ENCODE assay signal across 8 cellular contexts in the genomic region with DNA sequence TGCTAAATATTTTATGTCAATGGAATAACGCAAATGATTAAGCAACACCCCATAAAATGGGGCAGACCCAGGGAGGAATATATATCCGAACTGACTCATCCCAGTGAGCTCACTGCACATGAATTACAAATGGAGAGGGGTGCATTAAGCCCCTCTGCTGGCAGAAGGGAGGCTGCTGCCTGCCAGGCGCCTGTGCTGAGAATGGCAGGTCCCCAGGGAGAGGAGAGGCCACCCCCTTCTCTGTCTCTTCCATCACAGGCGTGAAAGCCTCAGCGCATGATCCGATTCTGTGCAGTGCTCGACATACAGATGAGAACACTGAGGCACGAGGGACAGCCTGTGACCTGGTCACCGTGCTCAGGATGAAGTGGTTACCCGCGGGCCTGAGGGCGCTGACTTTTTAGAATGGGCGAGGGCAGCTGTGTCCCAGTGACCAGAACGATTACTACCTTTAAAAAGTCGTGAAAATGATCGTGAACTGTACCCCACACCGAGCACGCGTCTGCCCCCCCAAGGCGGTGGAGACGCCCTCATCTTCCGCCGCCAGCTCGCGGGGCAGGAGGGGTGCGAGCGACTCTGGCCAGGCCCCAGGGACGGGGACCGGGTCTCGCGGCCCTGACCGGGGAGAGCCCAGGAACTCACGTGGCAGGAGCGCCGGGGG.
DNase-seq lines count a peak whose midpoint lies in the region; ATAC-seq and TF ChIP-seq lines count a peak whose summit lies in the region.
"Not testable (repeated sequence)": the region's sequence is repeated elsewhere in the genome, so short reads cannot be mapped to it uniquely, and the experiment has no call there.

No MANE protein-coding gene starts in this region.

- peak overlapping the region; percentile 85 for H3K4me3 ChIP-seq in MG63
- H3K4me3 ChIP-seq in left lung = peak overlapping the region; percentile 56 to 79
- peak overlapping the region; percentile 81 to 83 for H3K4me3 ChIP-seq in uterus

- H3K36me3 ChIP-seq in MG63, uterus: not testable (repeated sequence)
- peaks cover 0 to 14% of the 10 kb centered on the region in 2 donors for H3K36me3 ChIP-seq in left lung

- not testable (repeated sequence) for H3K27me3 ChIP-seq in MG63, left lung, uterus

- peak overlapping the region; percentile 85 to 98 for H3K27ac Mint-ChIP-seq in activated naive CD4-positive, alpha-beta T cell treated with anti-CD3 and anti-CD28 coated beads, Interleukin-2, amount 50 U/mL, for 72 hours

- peak overlapping the region; percentile 76 for H3K27ac ChIP-seq in epithelial cell of prostate
- peak overlapping the region; percentile 53 to 89 for H3K27ac ChIP-seq in left lung
- peak overlapping the region; percentile 72 to 97 for H3K27ac ChIP-seq in uterus

- H3K9me3 ChIP-seq in MG63, left lung, uterus: not testable (repeated sequence)

- H3K36me3 Mint-ChIP-seq in activated naive CD4-positive, alpha-beta T cell treated with anti-CD3 and anti-CD28 coated beads, Interleukin-2, amount 50 U/mL, for 72 hours = not testable (repeated sequence)

- not testable (repeated sequence) for ATAC-seq in activated naive CD4-positive, alpha-beta T cell treated with anti-CD3 and anti-CD28 coated beads, Interleukin-2, amount 50 U/mL, for 72 hours; left lung

- not testable (repeated sequence) for TF ChIP-seq CTCF in left lung (IDR thresholded peaks at IDR 0.05); uterus (IDR thresholded peaks at IDR 0.05)

- H3K9me3 Mint-ChIP-seq in activated naive CD4-positive, alpha-beta T cell treated with anti-CD3 and anti-CD28 coated beads, Interleukin-2, amount 50 U/mL, for 72 hours = not testable (repeated sequence)

- H3K4me1 ChIP-seq in left lung = peaks cover 4 to 20% of the 10 kb centered on the region in 2 donors
- H3K4me1 ChIP-seq in uterus = not testable (repeated sequence)

- intact Hi-C loops in left lung (cut with DNase I); uterus (cut with DNase I; ENCODE audit: low total_unique reads): not testable (repeated sequence)

- TF ChIP-seq POLR2A in uterus (IDR thresholded peaks at IDR 0.05) = not testable (repeated sequence)

- DNase-seq in GM03348 (ENCODE audit: low spot score) (peak; percentile 13), MG63 (peak; percentile 73), T follicular helper cell (ENCODE audit: low read depth) (peak; percentile 12), left lung (peak; percentile 43 to 64), retina (peak; percentile 71), uterus (peak in 1 of 2 donors; percentile 20)
- peak in 1 of 2 donors; percentile 25 for DNase-seq in activated naive CD4-positive, alpha-beta T cell treated with anti-CD3 and anti-CD28 coated beads, Interleukin-2, amount 50 U/mL, for 72 hours (ENCODE audit: low spot score in 2 of 2)
- DNase-seq in epithelial cell of prostate (ENCODE audit: low read depth, low spot score) = not testable (repeated sequence)
